Comparison of ENCODE assay signal across 12 cellular contexts in the genomic region with DNA sequence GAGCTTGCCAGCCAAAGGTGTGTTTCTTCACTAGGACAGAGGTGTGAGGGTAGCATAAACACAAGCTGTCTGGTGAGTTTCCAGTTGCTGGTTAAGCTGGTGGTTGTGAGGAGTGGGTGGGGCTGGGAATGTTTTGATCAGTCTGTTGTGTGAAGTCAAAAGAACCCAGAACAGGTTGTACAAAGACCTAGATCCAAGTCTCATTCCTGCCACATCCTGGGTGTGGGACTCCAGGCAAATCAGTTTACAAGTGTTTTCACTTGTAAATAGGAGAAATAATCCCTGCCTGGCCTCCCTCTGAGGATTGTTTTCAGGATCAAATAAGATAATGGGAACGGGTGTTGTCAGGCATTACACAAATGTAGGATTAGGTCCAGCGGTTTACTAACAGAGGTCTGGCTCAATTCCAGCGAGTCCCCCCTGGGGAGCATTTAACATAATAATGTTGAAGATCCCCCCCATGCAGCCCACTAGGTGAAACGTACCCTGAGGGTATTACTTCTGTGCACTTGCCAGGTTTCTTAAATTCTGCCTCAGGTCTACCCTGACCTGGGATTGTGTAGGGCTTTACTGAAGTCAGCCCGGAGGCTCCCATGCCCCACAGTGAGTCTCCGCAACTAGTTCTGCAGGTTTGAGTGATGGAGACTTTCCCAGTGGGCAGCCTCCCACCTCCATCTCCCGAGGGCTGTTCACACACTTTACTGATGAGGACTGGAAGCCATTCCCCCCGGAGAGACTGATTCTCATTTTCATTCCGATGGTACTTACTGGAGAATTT. TPM values are rescaled to one million over a fixed set of nuclear protein-coding genes. Genes with fewer than 3 reads are reported as not detected.
A peak's percentile ranks its signal among the peaks of the same experiment; 100 is the strongest.
DNase-seq lines count a peak whose midpoint lies in the region; ATAC-seq and TF ChIP-seq lines count a peak whose summit lies in the region.
"Had no signal": no experiment of that assay in that cellular context is flagged by ENCODE, and none has a peak within 500 bp of the region (broad histone marks: within the 10 kb centered on the region; RNA-seq: fewer than 3 reads in every experiment).

No MANE protein-coding gene starts in this region.

- no peak for ATAC-seq in GM19397 (IDR thresholded peaks at IDR 0.05; ENCODE audit: unreplicated experiment)
- ATAC-seq in effector memory CD8-positive, alpha-beta T cell (replicated peaks): no peak
- no peak for ATAC-seq in GM21447 (IDR thresholded peaks at IDR 0.05; ENCODE audit: unreplicated experiment)

- no peak overlapping the region for H3K4me3 Mint-ChIP-seq in effector memory CD8-positive, alpha-beta T cell

- intact Hi-C loops in posterior vena cava (cut with DNase I): no loop called here

- no peaks in the 10 kb centered on the region for H3K27me3 Mint-ChIP-seq in effector memory CD8-positive, alpha-beta T cell

- H3F3A ChIP-seq in DOHH2 (ENCODE audit: control insufficient read depth, insufficient read depth) (peaks cover 4% of the 10 kb centered on the region; the same call in 1 of the 2 replicates), MM.1S (ENCODE audit: insufficient read depth, low read length) (no peaks in the 10 kb centered on the region)

- no peaks in the 10 kb centered on the region for H4K20me1 ChIP-seq in DOHH2 (ENCODE audit: control insufficient read depth, insufficient read depth, low read depth, low read length)
- H4K20me1 ChIP-seq in MM.1S (ENCODE audit: insufficient read depth, low read length): no peaks in the 10 kb centered on the region

- DNase-seq in NCI-H748 (lab: John Stamatoyannopoulos, UW; ENCODE audit: unreplicated experiment) (peak; percentile 75), posterior vena cava (ENCODE audit: low spot score) (peak; percentile 56), MM.1S (no peak)
- DNase-seq in effector memory CD8-positive, alpha-beta T cell: no peak
- DNase-seq: activated CD4-positive, alpha-beta T cell treated with anti-CD3 and anti-CD28 coated beads for 1 hour; cerebellar nuclear complex; NCI-H187; stimulated activated CD8-positive, alpha-beta memory T cell treated with anti-CD3 and anti-CD28 coated beads, Interleukin-4, amount 100 ng/mL, for 48 hours had no signal

- H3K9me3 ChIP-seq in DOHH2 (ENCODE audit: control insufficient read depth, insufficient read depth, low read length) (no peaks in the 10 kb centered on the region), esophagus (ENCODE audit: control insufficient read depth in 2 of 2, insufficient read depth in 1 of 2, low read depth in 1 of 2, low read length in 1 of 2) (no peaks in the 10 kb centered on the region), MM.1S (replicated peaks; ENCODE audit: insufficient read depth, low read length) (no peaks in the 10 kb centered on the region)

- peaks cover 27% of the 10 kb centered on the region for H3K27me3 ChIP-seq in DOHH2 (ENCODE audit: control insufficient read depth, low read length)
- H3K27me3 ChIP-seq in esophagus (ENCODE audit: control insufficient read depth in 1 of 2, insufficient read depth in 2 of 2, low read length in 2 of 2): no peaks in the 10 kb centered on the region
- peaks cover 29% of the 10 kb centered on the region for H3K27me3 ChIP-seq in MM.1S (replicated peaks; ENCODE audit: insufficient read depth, low read length)

- no peaks in the 10 kb centered on the region for H3K9me3 Mint-ChIP-seq in effector memory CD8-positive, alpha-beta T cell

- H3K79me2 ChIP-seq in DOHH2 (ENCODE audit: control insufficient read depth, low read length) (peaks cover 19% of the 10 kb centered on the region), MM.1S (ENCODE audit: low read length) (peaks cover 10% of the 10 kb centered on the region)

- H3K36me3 Mint-ChIP-seq in effector memory CD8-positive, alpha-beta T cell (ENCODE audit: insufficient read depth): peaks cover 10% of the 10 kb centered on the region

- 20 to 22% methylated on average over 9 of the region's 9 CpGs for WGBS in esophagus, 2 donors

- H3K9me2 ChIP-seq in DOHH2 (replicated peaks; ENCODE audit: control insufficient read depth, low read length) (no peaks in the 10 kb centered on the region), MM.1S (replicated peaks; ENCODE audit: insufficient read depth, low read length) (no peaks in the 10 kb centered on the region)

- H3K4me2 ChIP-seq in DOHH2 (ENCODE audit: low read length): peak overlapping the region; percentile 40; the same call in 1 of the 2 replicates
- no peak overlapping the region for H3K4me2 ChIP-seq in MM.1S (ENCODE audit: low read depth, low read length)

- peaks cover 14 to 16% of the 10 kb centered on the region in 2 donors for H3K4me1 Mint-ChIP-seq in effector memory CD8-positive, alpha-beta T cell (ENCODE audit: low read depth in 2 of 2)

- H3K4me3 ChIP-seq in DOHH2 (ENCODE audit: low read length): no peak overlapping the region
- H3K4me3 ChIP-seq in esophagus (ENCODE audit: low read depth in 1 of 2, low read length in 2 of 2): peak overlapping the region in 1 of 2 donors; percentile 13
- H3K4me3 ChIP-seq in MM.1S (ENCODE audit: low read length): no peak overlapping the region

- H3K36me3 ChIP-seq in DOHH2 (ENCODE audit: control insufficient read depth, low read length) (peaks cover 3% of the 10 kb centered on the region; the same call in 1 of the 2 replicates), esophagus (ENCODE audit: control insufficient read depth in 2 of 2, insufficient read depth in 2 of 2, low read length in 1 of 2) (no peaks in the 10 kb centered on the region), MM.1S (replicated peaks; ENCODE audit: insufficient read depth, low read length) (no peaks in the 10 kb centered on the region)

- no peak for TF ChIP-seq CTCF in DOHH2 (IDR thresholded peaks at IDR 0.05; ENCODE audit: low read depth, low read length, poor library complexity, severe bottlenecking)
- no peak for TF ChIP-seq CTCF in MM.1S (IDR thresholded peaks at IDR 0.05; ENCODE audit: low read length)

- H3K9ac ChIP-seq in MM.1S (ENCODE audit: low read length): no peak overlapping the region

- H3K27ac ChIP-seq in DOHH2 (ENCODE audit: low read depth, low read length) (no peak overlapping the region), esophagus (ENCODE audit: low read depth in 2 of 2, low read length in 1 of 2) (peak overlapping the region; percentile 66 to 70), MM.1S (ENCODE audit: low read length) (no peak overlapping the region)

- H3K4me1 ChIP-seq in DOHH2 (ENCODE audit: control insufficient read depth, low read length) (peaks cover 35% of the 10 kb centered on the region), esophagus (ENCODE audit: control insufficient read depth in 2 of 2, insufficient read depth in 2 of 2, low read length in 1 of 2) (no peaks in the 10 kb centered on the region), MM.1S (ENCODE audit: low read length) (peaks cover 7% of the 10 kb centered on the region; the same call in 1 of the 2 replicates)

- H3K27ac Mint-ChIP-seq in effector memory CD8-positive, alpha-beta T cell: no peak overlapping the region

- H2AFZ ChIP-seq in MM.1S (ENCODE audit: low read length): no peak overlapping the region

RNA-seq across cellular contexts. Expression of a gene that starts 2.6 kb away (rescaled TPM):
- polyA plus RNA-seq in esophagus: 1 to 10 TPM; 7.2 to 9.6 TPM
- total RNA-seq in posterior vena cava: 1 to 10 TPM; 4.3 to 6.8 TPM

RNA-seq across cellular contexts. Expression of a gene that starts 18.1 kb away (rescaled TPM):
- 1 to 10 TPM; 1.2 to 1.8 TPM for polyA plus RNA-seq in esophagus
- 1 to 10 TPM; 2.1 to 4.2 TPM for total RNA-seq in posterior vena cava

RNA-seq across cellular contexts. Expression of a gene that starts 44.7 kb away (rescaled TPM):
- 1 to 10 TPM; 1.5 to 3.4 TPM for polyA plus RNA-seq in esophagus
- 1 to 10 TPM; 6.8 to 7.6 TPM for total RNA-seq in posterior vena cava

Comparison
In these comparisons a context has a peak if more than half of its experiments do, and no peak if none do; other contexts are left out.
1. H3K27ac ChIP-seq: peak in esophagus (2 of 2); none in DOHH2 (single experiment) and MM.1S (single experiment).
2. DNase-seq: peak in NCI-H748 (single experiment) and posterior vena cava (single experiment); none in effector memory CD8-positive, alpha-beta T cell (0 of 3) and MM.1S (single experiment).